ENCODE assay signal across 18 cellular contexts in genomic region chr1:157108448-157108847, GRCh38. TPM values are rescaled to one million over a fixed set of nuclear protein-coding genes. Genes with fewer than 3 reads are reported as not detected.
DNase-seq lines count a peak whose midpoint lies in the region; ATAC-seq and TF ChIP-seq lines count a peak whose summit lies in the region.
"Had no signal": no experiment of that assay in that cellular context is flagged by ENCODE, and none has a peak within 500 bp of the region (broad histone marks: within the 10 kb centered on the region; RNA-seq: fewer than 3 reads in every experiment).

No MANE protein-coding gene starts in this region.

- H3K27ac Mint-ChIP-seq in CD14-positive monocyte: peak overlapping the region in 2 of 7 donors; percentile 20 to 79
- H3K27ac Mint-ChIP-seq in dendritic cell treated with granulocyte-macrophage colony-stimulating factor and Interleukin-4, amounts not matched to agents 40 ng/mL and 50 ng/mL, for 4 days: peak overlapping the region; percentile 23
- peak overlapping the region; percentile 23 for H3K27ac Mint-ChIP-seq in stimulated activated effector memory CD8-positive, alpha-beta T cell treated with anti-CD3 and anti-CD28 coated beads, Interleukin-12 subunit alpha, Interleukin-12 subunit beta, amount 100 ng/mL, for 72 hours
- H3K27ac Mint-ChIP-seq: CD4-positive, CD25-positive, alpha-beta regulatory T cell; HFFc6 had no signal

- H3K4me1 ChIP-seq in body of pancreas: no peaks in the 10 kb centered on the region

- 32 to 41% methylated on average over 6 of the region's 6 CpGs for WGBS in body of pancreas, 2 donors

- no peak overlapping the region for H3K4me3 ChIP-seq in body of pancreas
- no peak overlapping the region for H3K4me3 ChIP-seq in coronary artery
- H3K4me3 ChIP-seq: BLaER1, GM23248 had no signal

- peaks cover 12 to 33% (median 23%) of the 10 kb centered on the region in 3 donors for H3K27me3 Mint-ChIP-seq in CD14-positive monocyte (ENCODE audit: low read depth in 3 of 3)
- peaks cover 21% of the 10 kb centered on the region for H3K27me3 Mint-ChIP-seq in dendritic cell treated with granulocyte-macrophage colony-stimulating factor and Interleukin-4, amounts not matched to agents 40 ng/mL and 50 ng/mL, for 4 days

- H3K27ac ChIP-seq in body of pancreas (no peak overlapping the region), coronary artery (no peak overlapping the region)
- H3K27ac ChIP-seq: BLaER1, GM23248, HL-60 had no signal

- TF ChIP-seq CTCF in CD14-positive monocyte (IDR thresholded peaks at IDR 0.05) (no peak), body of pancreas (IDR thresholded peaks at IDR 0.05) (no peak), coronary artery (IDR thresholded peaks at IDR 0.05) (no peak)

- DNase-seq in activated effector memory CD4-positive, alpha-beta T cell treated with anti-CD3 and anti-CD28 coated beads, Interleukin-2, amount 50 U/mL, for 16 hours: peak; percentile 6
- no peak for DNase-seq in activated effector memory CD4-positive, alpha-beta T cell treated with Interleukin-2 at 50 U/mL for 16 hours
- DNase-seq in CD14-positive monocyte (ENCODE audit: low spot score): no peak
- DNase-seq in stimulated activated effector memory CD8-positive, alpha-beta T cell treated with anti-CD3 and anti-CD28 coated beads, Interleukin-12 subunit alpha, Interleukin-12 subunit beta, amount 100 ng/mL, for 72 hours (ENCODE audit: low spot score in 2 of 2): no peak
- DNase-seq in body of pancreas: no peak
- no peak for DNase-seq in coronary artery (ENCODE audit: low spot score)
- DNase-seq: 8988T; CD4-positive, CD25-positive, alpha-beta regulatory T cell; CD8-positive, alpha-beta memory T cell; COR-L47; GM23248; HFFc6 had no signal

- peaks cover 57% of the 10 kb centered on the region for H3K4me1 Mint-ChIP-seq in CD14-positive monocyte
- peaks cover 97% of the 10 kb centered on the region for H3K4me1 Mint-ChIP-seq in dendritic cell treated with granulocyte-macrophage colony-stimulating factor and Interleukin-4, amounts not matched to agents 40 ng/mL and 50 ng/mL, for 4 days (ENCODE audit: low read depth)
- H3K4me1 Mint-ChIP-seq in stimulated activated effector memory CD8-positive, alpha-beta T cell treated with anti-CD3 and anti-CD28 coated beads, Interleukin-12 subunit alpha, Interleukin-12 subunit beta, amount 100 ng/mL, for 72 hours: peaks cover 52% of the 10 kb centered on the region
- H3K4me1 Mint-ChIP-seq: CD4-positive, CD25-positive, alpha-beta regulatory T cell had no signal

- peak overlapping the region; percentile 34 to 37 for H3K4me3 Mint-ChIP-seq in CD14-positive monocyte
- H3K4me3 Mint-ChIP-seq in dendritic cell treated with granulocyte-macrophage colony-stimulating factor and Interleukin-4, amounts not matched to agents 40 ng/mL and 50 ng/mL, for 4 days: no peak overlapping the region
- no peak overlapping the region for H3K4me3 Mint-ChIP-seq in stimulated activated effector memory CD8-positive, alpha-beta T cell treated with anti-CD3 and anti-CD28 coated beads, Interleukin-12 subunit alpha, Interleukin-12 subunit beta, amount 100 ng/mL, for 72 hours
- H3K4me3 Mint-ChIP-seq: CD4-positive, CD25-positive, alpha-beta regulatory T cell; CD8-positive, alpha-beta memory T cell; HFFc6 had no signal

- TF ChIP-seq POLR2A in body of pancreas (IDR thresholded peaks at IDR 0.05): no peak

- no peak for ATAC-seq in stimulated activated effector memory CD8-positive, alpha-beta T cell treated with anti-CD3 and anti-CD28 coated beads, Interleukin-12 subunit alpha, Interleukin-12 subunit beta, amount 100 ng/mL, for 72 hours
- ATAC-seq in body of pancreas: no peak
- ATAC-seq: HCT116 had no signal

- intact Hi-C loops in CD14-positive monocyte (cut with micrococcal nuclease): no loop called here
- intact Hi-C loops in dendritic cell treated with granulocyte-macrophage colony-stimulating factor and Interleukin-4, amounts not matched to agents 40 ng/mL and 50 ng/mL, for 4 days (cut with micrococcal nuclease): loop anchor here (5.0 kb wide), 1 partner anchor 49 kb away; no protein-coding TSS in a partner anchor
- intact Hi-C loops in body of pancreas (cut with DNase I): no loop called here

- H3K36me3 ChIP-seq in body of pancreas (replicated peaks in 1 of 2; ENCODE audit: insufficient read depth in 1 of 2, low read depth in 2 of 2): no peaks in the 10 kb centered on the region
- H3K36me3 ChIP-seq: BLaER1 had no signal

- H3K9me3 ChIP-seq in body of pancreas: no peaks in the 10 kb centered on the region
- H3K9me3 ChIP-seq: BLaER1 had no signal

- peaks cover 2 to 8% of the 10 kb centered on the region in 2 donors for H3K36me3 Mint-ChIP-seq in CD14-positive monocyte
- no peaks in the 10 kb centered on the region for H3K36me3 Mint-ChIP-seq in dendritic cell treated with granulocyte-macrophage colony-stimulating factor and Interleukin-4, amounts not matched to agents 40 ng/mL and 50 ng/mL, for 4 days (ENCODE audit: low read depth)
- H3K36me3 Mint-ChIP-seq in stimulated activated effector memory CD8-positive, alpha-beta T cell treated with anti-CD3 and anti-CD28 coated beads, Interleukin-12 subunit alpha, Interleukin-12 subunit beta, amount 100 ng/mL, for 72 hours: no peaks in the 10 kb centered on the region
- H3K36me3 Mint-ChIP-seq: CD8-positive, alpha-beta memory T cell had no signal

- peaks cover 0 to 2% (median 0%) of the 10 kb centered on the region in 7 donors for H3K9me3 Mint-ChIP-seq in CD14-positive monocyte
- H3K9me3 Mint-ChIP-seq in dendritic cell treated with granulocyte-macrophage colony-stimulating factor and Interleukin-4, amounts not matched to agents 40 ng/mL and 50 ng/mL, for 4 days: no peaks in the 10 kb centered on the region
- H3K9me3 Mint-ChIP-seq in stimulated activated effector memory CD8-positive, alpha-beta T cell treated with anti-CD3 and anti-CD28 coated beads, Interleukin-12 subunit alpha, Interleukin-12 subunit beta, amount 100 ng/mL, for 72 hours: no peaks in the 10 kb centered on the region
- H3K9me3 Mint-ChIP-seq: CD4-positive, CD25-positive, alpha-beta regulatory T cell; HFFc6 had no signal

- H3K27me3 ChIP-seq in body of pancreas: peaks cover 0 to 13% of the 10 kb centered on the region in 2 donors
- H3K27me3 ChIP-seq: BLaER1 had no signal

RNA-seq across cellular contexts. Expression of gene ETV3L, which starts 8.8 kb away (rescaled TPM):
- under 1 TPM in 1 of 2 donors, not detected in 1; 0.26 TPM for polyA plus RNA-seq in CD14-positive monocyte
- total RNA-seq in body of pancreas: not detected
- total RNA-seq: A673; CD4-positive, CD25-positive, alpha-beta regulatory T cell; CD8-positive, alpha-beta memory T cell; GM23248; HFFc6; HT1080 had no signal
- polyA plus RNA-seq: CD4-positive, CD25-positive, alpha-beta regulatory T cell; CD8-positive, alpha-beta memory T cell; GM23248 had no signal

RNA-seq across cellular contexts. Expression of gene ETV3, which starts 29.7 kb away (rescaled TPM):
- polyA plus RNA-seq in CD14-positive monocyte: 1 to 10 TPM; 4.8 to 6.3 TPM
- 10 to 100 TPM in 1 of 2 donors, 1 to 10 TPM in 1; 5.6 to 11.4 TPM for total RNA-seq in body of pancreas

Comparison
In these comparisons a context has a peak if more than half of its experiments do, and no peak if none do; other contexts are left out.
1. H3K4me3 Mint-ChIP-seq: peak in CD14-positive monocyte (2 of 2); none in dendritic cell treated with granulocyte-macrophage colony-stimulating factor and Interleukin-4, amounts not matched to agents 40 ng/mL and 50 ng/mL, for 4 days (single experiment) and stimulated activated effector memory CD8-positive, alpha-beta T cell treated with anti-CD3 and anti-CD28 coated beads, Interleukin-12 subunit alpha, Interleukin-12 subunit beta, amount 100 ng/mL, for 72 hours (single experiment).